Comparison of ENCODE assay signal across 4 cellular contexts in genomic region chr1:207682872-207683434, GRCh38. TPM values are rescaled to one million over a fixed set of nuclear protein-coding genes. Genes with fewer than 3 reads are reported as not detected.
"Had no signal": no experiment of that assay in that cellular context is flagged by ENCODE, and none has a peak within 500 bp of the region (broad histone marks: within the 10 kb centered on the region; RNA-seq: fewer than 3 reads in every experiment).

No MANE protein-coding gene starts in this region.

RNA-seq across cellular contexts. Expression of gene CR1L, which starts 38.0 kb away (rescaled TPM):
- total RNA-seq: LHCN-M2, M059J, MCF 10A, NCI-H460 had no signal
